Comparison of ENCODE assay signal across 24 cellular contexts in genomic region chr9:105760053-105760452, GRCh38.
"Had no signal": no experiment of that assay in that cellular context is flagged by ENCODE, and none has a peak within 500 bp of the region (broad histone marks: within the 10 kb centered on the region; RNA-seq: fewer than 3 reads in every experiment).

No MANE protein-coding gene starts in this region.

- H3K4me2 ChIP-seq: smooth muscle cell had no signal

- H3K27me3 ChIP-seq: sigmoid colon, testis, vagina had no signal

- H3K36me3 ChIP-seq: sigmoid colon, vagina had no signal

- H3K27ac ChIP-seq: sigmoid colon, testis, vagina had no signal

- ATAC-seq: activated CD8-positive, alpha-beta T cell treated with anti-CD3 and anti-CD28 coated beads, Interleukin-2, amount 10 ng/mL, durations not matched to agents 7 days and 5 days; left ventricle myocardium superior; natural killer cell; stimulated activated naive B cell treated with anti-CD40 and anti-IgM and Interleukin-4, amounts not matched to agents 10 μg/mL and 1 μg/mL and 100 μg/mL, for 72 hours had no signal

- H3K4me3 ChIP-seq: sigmoid colon, smooth muscle cell, testis, vagina had no signal

- H3K4me1 ChIP-seq: sigmoid colon, testis, vagina had no signal

- FAIRE-seq: frontal cortex, islet of Langerhans, TTC549 had no signal

- H3K9me3 ChIP-seq: testis, vagina had no signal

- DNase-seq: activated CD4-positive, alpha-beta T cell treated with anti-CD3 and anti-CD28 coated beads for 1 hour; activated CD4-positive, alpha-beta T cell treated with anti-CD3 and anti-CD28 coated beads, Interleukin-2, amount 50 U/mL, for 1 hour; activated CD8-positive, alpha-beta T cell treated with anti-CD3 and anti-CD28 coated beads, Interleukin-2, amount 10 ng/mL, durations not matched to agents 7 days and 5 days; activated gamma-delta T cell treated with Interleukin-2 at 50 U/mL for 16 hours; activated T-cell treated with anti-CD3 and anti-CD28 coated beads, Interleukin-2, amount 50 U/mL, for 1 hour; cerebellar nuclear complex; cortex of kidney; endodermal cell; hypothalamus; left ventricle myocardium superior; mammary epithelial cell; midbrain; natural killer cell; retina; sigmoid colon; stimulated activated CD4-positive, alpha-beta T cell treated with anti-CD3 and anti-CD28 coated beads, Interleukin-2, amount 100 ng/mL, for 48 hours; stimulated activated CD8-positive, alpha-beta memory T cell treated with anti-CD3 and anti-CD28 coated beads, Interleukin-4, amount 100 ng/mL, for 48 hours; stimulated activated naive B cell treated with anti-CD40 and anti-IgM and Interleukin-4, amounts not matched to agents 10 μg/mL and 1 μg/mL and 100 μg/mL, for 72 hours; testis had no signal
